ENCODE assay signal across 12 cellular contexts in genomic region chr20:6533321-6533720, GRCh38.
DNase-seq lines count a peak whose midpoint lies in the region; ATAC-seq and TF ChIP-seq lines count a peak whose summit lies in the region.
"Had no signal": no experiment of that assay in that cellular context is flagged by ENCODE, and none has a peak within 500 bp of the region (broad histone marks: within the 10 kb centered on the region; RNA-seq: fewer than 3 reads in every experiment).

No MANE protein-coding gene starts in this region.

- no peaks in the 10 kb centered on the region for H3K27me3 ChIP-seq in effector memory CD4-positive, alpha-beta T cell (replicated peaks; ENCODE audit: control insufficient read depth, insufficient read depth, low read length, poor library complexity, severe bottlenecking)

- TF ChIP-seq CTCF in AG09319 (IDR thresholded peaks at IDR 0.05; ENCODE audit: low read depth, low read length): no peak

- no peak overlapping the region for H3K4me3 Mint-ChIP-seq in stimulated activated memory B cell treated with anti-CD40 and anti-IgM and Interleukin-4, amounts not matched to agents 10 μg/mL and 1 μg/mL and 100 μg/mL, for 72 hours

- no peak for ATAC-seq in stimulated activated memory B cell treated with anti-CD40 and anti-IgM and Interleukin-4, amounts not matched to agents 10 μg/mL and 1 μg/mL and 100 μg/mL, for 72 hours
- ATAC-seq: GM12878 had no signal

- DNase-seq in AG09319 (ENCODE audit: extremely low read depth, low read depth) (peak; percentile 77), HuH-7 (ENCODE audit: low spot score) (peak; percentile 8), brain pericyte (ENCODE audit: low read depth, low spot score) (peak; percentile 34), myocyte (ENCODE audit: low read depth) (peak; percentile 4), D341Med (ENCODE audit: low spot score) (no peak), occipital lobe (lab: John Stamatoyannopoulos, UW) (no peak)
- no peak for DNase-seq in effector memory CD4-positive, alpha-beta T cell
- DNase-seq: cerebellar nuclear complex; stimulated activated naive CD4-positive, alpha-beta T cell had no signal

- H3K4me1 Mint-ChIP-seq in stimulated activated memory B cell treated with anti-CD40 and anti-IgM and Interleukin-4, amounts not matched to agents 10 μg/mL and 1 μg/mL and 100 μg/mL, for 72 hours: no peaks in the 10 kb centered on the region

- H3K27ac Mint-ChIP-seq in stimulated activated memory B cell treated with anti-CD40 and anti-IgM and Interleukin-4, amounts not matched to agents 10 μg/mL and 1 μg/mL and 100 μg/mL, for 72 hours: no peak overlapping the region

- H3K27me3 Mint-ChIP-seq in stimulated activated memory B cell treated with anti-CD40 and anti-IgM and Interleukin-4, amounts not matched to agents 10 μg/mL and 1 μg/mL and 100 μg/mL, for 72 hours: no peaks in the 10 kb centered on the region

- peaks cover 4% of the 10 kb centered on the region for H3K9me3 Mint-ChIP-seq in stimulated activated memory B cell treated with anti-CD40 and anti-IgM and Interleukin-4, amounts not matched to agents 10 μg/mL and 1 μg/mL and 100 μg/mL, for 72 hours

- no peaks in the 10 kb centered on the region for H3K4me1 ChIP-seq in effector memory CD4-positive, alpha-beta T cell (ENCODE audit: control insufficient read depth, insufficient read depth, low read length, poor library complexity, severe bottlenecking)

- H3K27ac ChIP-seq in effector memory CD4-positive, alpha-beta T cell (ENCODE audit: insufficient read depth, low read length, poor library complexity, severe bottlenecking): no peak overlapping the region
- H3K27ac ChIP-seq: HL-60 had no signal

- H3K9me3 ChIP-seq in effector memory CD4-positive, alpha-beta T cell (ENCODE audit: control insufficient read depth, low read length): no peaks in the 10 kb centered on the region

- H3K4me3 ChIP-seq in effector memory CD4-positive, alpha-beta T cell (ENCODE audit: insufficient read depth, low read depth, low read length, poor library complexity, severe bottlenecking): no peak overlapping the region
- H3K4me3 ChIP-seq: GM12878 had no signal

- H3K36me3 ChIP-seq in effector memory CD4-positive, alpha-beta T cell (ENCODE audit: control insufficient read depth, insufficient read depth, low read length): no peaks in the 10 kb centered on the region

- H3K36me3 Mint-ChIP-seq in stimulated activated memory B cell treated with anti-CD40 and anti-IgM and Interleukin-4, amounts not matched to agents 10 μg/mL and 1 μg/mL and 100 μg/mL, for 72 hours: no peaks in the 10 kb centered on the region

Comparison
In these comparisons a context has a peak if more than half of its experiments do, and no peak if none do; other contexts are left out.
1. DNase-seq: peak in AG09319 (single experiment), HuH-7 (single experiment), brain pericyte (single experiment) and myocyte (single experiment); none in D341Med (single experiment), occipital lobe (single experiment) and effector memory CD4-positive, alpha-beta T cell (0 of 3).